Comparison of ENCODE assay signal across 1 cellular context in the genomic region with DNA sequence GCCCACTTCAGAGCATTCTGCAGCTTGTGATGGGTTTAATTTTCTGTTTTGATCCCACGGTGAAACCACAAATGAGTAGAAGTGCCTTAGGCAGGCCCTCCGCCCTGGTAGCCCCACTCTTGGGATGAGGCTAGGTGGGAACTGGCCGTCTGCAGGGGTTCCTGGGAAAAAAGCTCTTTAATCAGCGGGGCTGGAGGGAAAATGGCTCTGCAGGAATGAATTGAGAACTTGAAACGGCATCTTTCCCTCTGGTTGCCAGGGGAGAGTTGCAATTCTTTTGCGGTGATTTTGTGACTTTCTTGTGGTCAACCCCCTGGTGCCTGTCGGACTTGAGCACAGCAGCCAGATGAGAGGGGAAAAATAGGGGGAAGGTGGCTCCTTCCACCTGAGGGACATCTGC.
TF ChIP-seq lines count a peak whose summit lies in the region.

No MANE protein-coding gene starts in this region.

TF ChIP-seq in GM12878, 131 proteins besides CTCF, POLR2A, EP300 and RAD21:
- TF ChIP-seq, protein P1, sequence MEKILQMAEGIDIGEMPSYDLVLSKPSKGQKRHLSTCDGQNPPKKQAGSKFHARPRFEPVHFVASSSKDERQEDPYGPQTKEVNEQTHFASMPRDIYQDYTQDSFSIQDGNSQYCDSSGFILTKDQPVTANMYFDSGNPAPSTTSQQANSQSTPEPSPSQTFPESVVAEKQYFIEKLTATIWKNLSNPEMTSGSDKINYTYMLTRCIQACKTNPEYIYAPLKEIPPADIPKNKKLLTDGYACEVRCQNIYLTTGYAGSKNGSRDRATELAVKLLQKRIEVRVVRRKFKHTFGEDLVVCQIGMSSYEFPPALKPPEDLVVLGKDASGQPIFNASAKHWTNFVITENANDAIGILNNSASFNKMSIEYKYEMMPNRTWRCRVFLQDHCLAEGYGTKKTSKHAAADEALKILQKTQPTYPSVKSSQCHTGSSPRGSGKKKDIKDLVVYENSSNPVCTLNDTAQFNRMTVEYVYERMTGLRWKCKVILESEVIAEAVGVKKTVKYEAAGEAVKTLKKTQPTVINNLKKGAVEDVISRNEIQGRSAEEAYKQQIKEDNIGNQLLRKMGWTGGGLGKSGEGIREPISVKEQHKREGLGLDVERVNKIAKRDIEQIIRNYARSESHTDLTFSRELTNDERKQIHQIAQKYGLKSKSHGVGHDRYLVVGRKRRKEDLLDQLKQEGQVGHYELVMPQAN (conservative IDR thresholded peaks at IDR 0.05), result no peak
- no peak for TF ChIP-seq HDGF (IDR thresholded peaks at IDR 0.05)
- TF ChIP-seq RUNX3 (IDR thresholded peaks at IDR 0.05; ENCODE audit: low read length), result peak; percentile 43
